In the genomic region with DNA sequence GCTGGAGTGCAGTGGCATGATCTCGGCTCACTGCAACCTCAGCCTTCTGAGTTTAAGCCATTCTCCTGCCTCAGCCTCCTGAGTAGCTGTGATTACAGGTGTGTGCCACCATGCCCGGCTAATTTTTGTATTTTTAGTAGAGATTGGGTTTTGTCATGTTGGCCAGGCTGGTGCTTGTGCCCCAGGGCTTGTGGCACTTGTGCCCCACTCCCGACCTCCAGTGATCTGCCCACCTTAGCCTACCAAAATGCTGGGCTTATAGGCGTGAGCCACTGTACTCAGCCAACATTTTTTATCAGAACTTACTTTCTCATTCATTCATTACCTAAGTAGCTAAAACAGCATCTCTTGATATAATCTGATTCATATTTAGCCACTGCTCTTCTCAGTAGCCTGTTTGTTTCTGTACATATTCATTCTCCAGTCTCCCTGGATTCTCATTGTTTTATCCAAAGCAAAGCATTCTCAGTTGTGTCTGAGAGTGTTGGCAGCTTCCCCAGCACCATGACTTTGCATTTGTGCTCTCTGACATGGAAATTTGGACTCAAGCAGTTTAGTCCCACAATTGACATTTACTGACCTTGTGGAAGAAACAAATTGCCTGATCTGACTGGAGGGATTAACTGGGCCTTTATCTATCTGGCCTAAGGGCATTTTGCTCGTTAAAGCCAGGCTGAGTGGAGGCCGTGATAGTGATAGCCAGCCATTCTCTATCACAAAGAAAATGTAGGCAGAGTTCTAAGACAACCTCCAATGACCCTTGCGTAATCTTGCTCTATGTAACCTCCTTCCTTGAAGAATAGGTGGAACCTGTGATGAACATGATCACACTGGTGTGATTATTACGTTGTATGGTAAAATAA, we compare ENCODE assay signal across 8 cellular contexts. TPM values are rescaled to one million over a fixed set of nuclear protein-coding genes. Genes with fewer than 3 reads are reported as not detected.
DNase-seq lines count a peak whose midpoint lies in the region; ATAC-seq, FAIRE-seq and TF ChIP-seq lines count a peak whose summit lies in the region.

No MANE protein-coding gene starts in this region.

- no peaks in the 10 kb centered on the region for H3K9me3 Mint-ChIP-seq in natural killer cell

- H3K9me3 ChIP-seq in pancreas = no peaks in the 10 kb centered on the region

- peak in 3 of 4 donors; percentile 72 to 95 (median 92) for ATAC-seq in pancreas
- no peak for ATAC-seq in natural killer cell

- H3K36me3 ChIP-seq in pancreas = no peaks in the 10 kb centered on the region

- H3K27ac Mint-ChIP-seq in natural killer cell = no peak overlapping the region

- no peaks in the 10 kb centered on the region for H3K4me1 Mint-ChIP-seq in natural killer cell

- H3K27me3 ChIP-seq in pancreas = no peaks in the 10 kb centered on the region

- FAIRE-seq in pancreas (lab: Jason Lieb, UNC) = no peak

- no peaks in the 10 kb centered on the region for H3K36me3 Mint-ChIP-seq in natural killer cell

- H3K4me3 ChIP-seq in pancreas = no peak overlapping the region

- peak; percentile 38 for DNase-seq in T1000 (lab: John Stamatoyannopoulos, UW)
- peak; percentile 98 for DNase-seq in foreskin melanocyte
- peak in 5 of 6 donors; percentile 24 to 77 (median 48) for DNase-seq in pancreas
- no peak for DNase-seq in effector CD4-positive, alpha-beta T cell
- DNase-seq in effector CD8-positive, alpha-beta T cell (lab: John Stamatoyannopoulos, UW) = no peak
- no peak for DNase-seq in DMS79 treated with DMSO at 0.1 percent for 48 hours (lab: John Stamatoyannopoulos, UW)
- no peak for DNase-seq in natural killer cell

- H3K4me1 ChIP-seq in pancreas = peaks cover 0 to 5% (median 0%) of the 10 kb centered on the region in 3 donors

- WGBS in pancreas, 2 donors = 56 to 68% methylated on average over 8 of the region's 8 CpGs

- TF ChIP-seq CTCF in C4-2B (conservative IDR thresholded peaks at IDR 0.05) (no peak), pancreas (IDR thresholded peaks at IDR 0.05) (no peak), natural killer cell (IDR thresholded peaks at IDR 0.05) (no peak)

- H3K4me3 Mint-ChIP-seq in natural killer cell = no peak overlapping the region

- intact Hi-C loops in pancreas (cut with DNase I) (no loop called here), natural killer cell (cut with micrococcal nuclease) (no loop called here)

- peak overlapping the region; percentile 37 for H3K27ac ChIP-seq in C4-2B
- peak overlapping the region in 2 of 4 donors; percentile 65 to 68 for H3K27ac ChIP-seq in pancreas

- H3K27me3 Mint-ChIP-seq in natural killer cell (ENCODE audit: low read depth in 2 of 2) = peaks cover 2 to 37% of the 10 kb centered on the region in 2 donors

RNA-seq across cellular contexts. Expression of gene AKR1B15, which starts 44.9 kb away (rescaled TPM):
- total RNA-seq in pancreas (under 1 TPM in 1 of 6 donors, not detected in 5; 0.25 TPM), natural killer cell (not detected)
- not detected for polyA plus RNA-seq in pancreas

RNA-seq across cellular contexts. Expression of gene BPGM, which starts 52.9 kb away (rescaled TPM):
- 1 to 10 TPM; 2.8 to 10.0 (median 4.7) TPM for total RNA-seq in pancreas
- polyA plus RNA-seq in pancreas = 1 to 10 TPM; 9.1 to 10.0 TPM
- total RNA-seq in natural killer cell = 10 to 100 TPM; 30.0 to 39.1 (median 31.4) TPM

Comparison
In these comparisons a context has a peak if more than half of its experiments do, and no peak if none do; other contexts are left out.
1. DNase-seq: peak in T1000 (single experiment), foreskin melanocyte (single experiment) and pancreas (5 of 6); none in effector CD4-positive, alpha-beta T cell (single experiment), effector CD8-positive, alpha-beta T cell (single experiment), DMS79 treated with DMSO at 0.1 percent for 48 hours (single experiment) and natural killer cell (single experiment).
2. ATAC-seq: peak in pancreas (3 of 4); none in natural killer cell (0 of 3).